In the genomic region with DNA sequence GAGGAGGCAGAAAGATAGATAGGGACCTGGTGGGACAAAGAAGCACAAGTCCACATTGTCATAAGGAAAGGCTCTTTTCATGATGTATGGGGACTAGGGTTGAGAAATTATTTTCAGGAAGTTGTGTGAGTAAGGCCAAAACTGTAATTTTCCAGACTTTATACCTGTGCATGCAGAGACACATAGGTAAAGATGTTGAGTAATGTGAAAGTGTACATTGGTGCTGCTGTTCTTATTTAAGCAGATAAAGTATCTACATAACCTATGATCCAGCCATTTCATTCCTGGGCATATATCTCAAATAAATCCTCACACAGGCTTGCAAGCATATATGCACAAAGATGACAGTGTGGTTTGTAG, we compare ENCODE assay signal across 1 cellular context.
TF ChIP-seq lines count a peak whose summit lies in the region.

No MANE protein-coding gene starts in this region.

TF ChIP-seq in A549, 52 proteins besides CTCF, POLR2A, EP300 and RAD21 (continued from another document):
- no peak for TF ChIP-seq HES2 (IDR thresholded peaks at IDR 0.05)
- TF ChIP-seq KDM1A (IDR thresholded peaks at IDR 0.05; ENCODE audit: low read depth), result no peak
- TF ChIP-seq HMGXB4 (CRISPR knock-in tag; IDR thresholded peaks at IDR 0.05; ENCODE audit: borderline replicate concordance), result no peak
- TF ChIP-seq TP53 (CRISPR knock-in tag; IDR thresholded peaks at IDR 0.05), result no peak
- no peak for TF ChIP-seq CHD4 (IDR thresholded peaks at IDR 0.05; ENCODE audit: borderline replicate concordance)
- TF ChIP-seq ESRRA (IDR thresholded peaks at IDR 0.05; ENCODE audit: borderline replicate concordance, low read length), result no peak
- TF ChIP-seq FOXS1 (CRISPR knock-in tag; IDR thresholded peaks at IDR 0.05), result no peak
